ENCODE assay signal across 10 cellular contexts in genomic region chr4:10118355-10119004, GRCh38. TPM values are rescaled to one million over a fixed set of nuclear protein-coding genes. Genes with fewer than 3 reads are reported as not detected.
DNase-seq lines count a peak whose midpoint lies in the region; ATAC-seq and TF ChIP-seq lines count a peak whose summit lies in the region.
"Had no signal": no experiment of that assay in that cellular context is flagged by ENCODE, and none has a peak within 500 bp of the region (broad histone marks: within the 10 kb centered on the region; RNA-seq: fewer than 3 reads in every experiment).

No MANE protein-coding gene starts in this region.

- no peak overlapping the region for H3K4me3 ChIP-seq in adrenal gland

- H3K4me1 ChIP-seq in adrenal gland (replicated peaks in 1 of 2), result peaks cover 3 to 13% of the 10 kb centered on the region in 2 donors

- TF ChIP-seq CTCF in CD14-positive monocyte (IDR thresholded peaks at IDR 0.05) (no peak), natural killer cell (IDR thresholded peaks at IDR 0.05) (no peak), adrenal gland (IDR thresholded peaks at IDR 0.05) (no peak)

- H3K27ac Mint-ChIP-seq in CD14-positive monocyte, result peak overlapping the region; percentile 99 to 100 (median 100)
- peak overlapping the region; percentile 98 for H3K27ac Mint-ChIP-seq in activated naive CD8-positive, alpha-beta T cell treated with anti-CD3 and anti-CD28 coated beads for 36 hours
- peak overlapping the region; percentile 98 to 99 for H3K27ac Mint-ChIP-seq in natural killer cell

- H3K36me3 ChIP-seq in adrenal gland (replicated peaks in 1 of 2), result peaks cover 0 to 15% of the 10 kb centered on the region in 2 donors

- H3K9me3 ChIP-seq in adrenal gland (replicated peaks in 1 of 3), result no peaks in the 10 kb centered on the region

- TF ChIP-seq POLR2A in adrenal gland (IDR thresholded peaks at IDR 0.05), result no peak

- DNase-seq in CD14-positive monocyte (ENCODE audit: low spot score), result no peak
- DNase-seq in activated naive CD8-positive, alpha-beta T cell treated with anti-CD3 and anti-CD28 coated beads for 36 hours, result peak; percentile 39
- no peak for DNase-seq in natural killer cell
- no peak for DNase-seq in ureter (ENCODE audit: low spot score)
- DNase-seq in NCI-H2196 (lab: John Stamatoyannopoulos, UW; ENCODE audit: unreplicated experiment), result no peak
- DNase-seq in NCI-H526 treated with DMSO at 0.1 percent for 48 hours (lab: John Stamatoyannopoulos, UW), result no peak
- no peak for DNase-seq in adrenal gland
- DNase-seq: HCEC 1CT, MM.1S had no signal

- peaks cover 0 to 6% (median 5%) of the 10 kb centered on the region in 3 donors for H3K27me3 Mint-ChIP-seq in CD14-positive monocyte (ENCODE audit: low read depth in 3 of 3)
- no peaks in the 10 kb centered on the region for H3K27me3 Mint-ChIP-seq in activated naive CD8-positive, alpha-beta T cell treated with anti-CD3 and anti-CD28 coated beads for 36 hours
- no peaks in the 10 kb centered on the region for H3K27me3 Mint-ChIP-seq in natural killer cell (ENCODE audit: low read depth in 2 of 2)

- intact Hi-C loops in CD14-positive monocyte (cut with micrococcal nuclease), result loop anchor here (5.0 kb wide), 1 partner anchor 96 kb away; the partner anchor contains the start of gene SLC2A9 (in 2 of the 2)
- intact Hi-C loops in natural killer cell (cut with micrococcal nuclease), result no loop called here
- intact Hi-C loops in adrenal gland (cut with DNase I), result no loop called here

- ATAC-seq in GM21529 (IDR thresholded peaks at IDR 0.05; ENCODE audit: unreplicated experiment) (peak; percentile 4), natural killer cell (no peak)

- H3K36me3 Mint-ChIP-seq in CD14-positive monocyte (peaks cover 20% of the 10 kb centered on the region in 2 donors), natural killer cell (peaks cover 5% of the 10 kb centered on the region)
- peaks cover 26% of the 10 kb centered on the region for H3K36me3 Mint-ChIP-seq in activated naive CD8-positive, alpha-beta T cell treated with anti-CD3 and anti-CD28 coated beads for 36 hours

- H3K27me3 ChIP-seq in adrenal gland, result no peaks in the 10 kb centered on the region

- H3K4me3 Mint-ChIP-seq in CD14-positive monocyte (peak overlapping the region in 1 of 2 donors; percentile 91), natural killer cell (peak overlapping the region; percentile 94)
- H3K4me3 Mint-ChIP-seq in activated naive CD8-positive, alpha-beta T cell treated with anti-CD3 and anti-CD28 coated beads for 36 hours, result peak overlapping the region; percentile 90

- H3K9me3 Mint-ChIP-seq in CD14-positive monocyte, result no peaks in the 10 kb centered on the region
- H3K9me3 Mint-ChIP-seq in activated naive CD8-positive, alpha-beta T cell treated with anti-CD3 and anti-CD28 coated beads for 36 hours, result no peaks in the 10 kb centered on the region
- no peaks in the 10 kb centered on the region for H3K9me3 Mint-ChIP-seq in natural killer cell

- H3K4me1 Mint-ChIP-seq in CD14-positive monocyte (peaks cover 52% of the 10 kb centered on the region), natural killer cell (peaks cover 33 to 44% of the 10 kb centered on the region in 2 donors)
- H3K4me1 Mint-ChIP-seq in activated naive CD8-positive, alpha-beta T cell treated with anti-CD3 and anti-CD28 coated beads for 36 hours, result peaks cover 73% of the 10 kb centered on the region

- WGBS in adrenal gland, 4 donors, result 91 to 95% (median 92%) methylated on average over 13 of the region's 13 CpGs

- H3K27ac ChIP-seq in adrenal gland, result peak overlapping the region in 1 of 5 donors; percentile 92

RNA-seq across cellular contexts. Expression of gene WDR1, which starts 1.9 kb away (rescaled TPM):
- 100 to 1,000 TPM; 243 to 251 TPM for polyA plus RNA-seq in CD14-positive monocyte
- 100 to 1,000 TPM; 372 to 385 TPM for total RNA-seq in activated naive CD8-positive, alpha-beta T cell treated with anti-CD3 and anti-CD28 coated beads for 36 hours
- 100 to 1,000 TPM; 411 to 477 (median 468) TPM for total RNA-seq in natural killer cell
- total RNA-seq in ureter, result 385 TPM
- total RNA-seq in adrenal gland, result 100 to 1,000 TPM in 7 of 8 donors, 10 to 100 TPM in 1; 84.4 to 219 (median 150) TPM
- polyA plus RNA-seq in adrenal gland, result 100 to 1,000 TPM in 1 of 3 donors, 10 to 100 TPM in 2; 66.5 to 228 (median 67.6) TPM

Comparison
In these comparisons a context has a peak if more than half of its experiments do, and no peak if none do; other contexts are left out.
1. intact Hi-C loops: an anchor here in CD14-positive monocyte (5.0 kb wide); none called in natural killer cell and adrenal gland.